In the genomic region with DNA sequence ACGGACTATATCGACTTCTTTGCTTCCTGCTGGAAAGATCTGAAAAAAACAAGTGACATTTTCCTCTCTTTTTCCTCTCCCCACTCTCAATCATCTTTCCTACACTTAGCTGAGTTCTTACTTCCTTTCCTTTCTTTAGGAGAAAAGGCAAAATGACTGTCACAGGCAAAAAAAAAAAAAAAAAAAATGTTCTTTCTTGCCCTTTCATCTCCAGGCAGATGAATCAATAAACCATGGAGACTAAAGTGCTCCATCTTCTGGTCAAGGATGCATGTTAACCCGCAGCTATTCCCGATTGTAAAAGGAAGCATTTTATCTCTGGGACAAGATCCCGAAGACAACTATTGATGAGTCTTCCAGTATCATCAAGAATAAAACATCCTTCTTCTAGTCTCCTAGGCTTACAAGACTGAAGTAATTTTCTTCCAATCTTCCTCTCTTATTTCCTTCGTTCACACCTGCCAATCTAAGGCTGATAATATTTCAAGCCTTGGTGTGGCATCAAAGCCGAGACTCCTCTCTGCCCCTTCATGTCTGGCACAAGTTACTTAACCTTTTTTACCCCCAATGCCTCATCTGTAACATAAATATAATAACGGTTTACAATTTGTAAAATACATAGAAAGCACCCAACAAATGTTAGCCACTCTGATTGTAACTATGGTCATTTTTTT, we compare ENCODE assay signal across 8 cellular contexts.
DNase-seq lines count a peak whose midpoint lies in the region; ATAC-seq and TF ChIP-seq lines count a peak whose summit lies in the region.

No MANE protein-coding gene starts in this region.

- no peaks in the 10 kb centered on the region for H3K27me3 ChIP-seq in CD8-positive, alpha-beta T cell (ENCODE audit: insufficient read depth, low read length)
- no peaks in the 10 kb centered on the region for H3K27me3 ChIP-seq in ascending aorta

- no peak overlapping the region for H3K27ac ChIP-seq in CD8-positive, alpha-beta T cell (ENCODE audit: low read depth, low read length)
- H3K27ac ChIP-seq in ascending aorta: no peak overlapping the region

- TF ChIP-seq CTCF in CD8-positive, alpha-beta T cell (IDR thresholded peaks at IDR 0.05): no peak
- peak; percentile 51 for TF ChIP-seq CTCF in HFF-Myc (IDR thresholded peaks at IDR 0.05; ENCODE audit: low read depth, low read length, missing control alignments)
- peak in 1 of 3 experiments; percentile 8 for TF ChIP-seq CTCF in ascending aorta (IDR thresholded peaks at IDR 0.05)

- H3K9me3 ChIP-seq in CD8-positive, alpha-beta T cell (ENCODE audit: low read length): no peaks in the 10 kb centered on the region
- H3K9me3 ChIP-seq in ascending aorta: no peaks in the 10 kb centered on the region

- DNase-seq in CD8-positive, alpha-beta T cell: no peak
- DNase-seq in HFF-Myc (ENCODE audit: extremely low read depth, low read depth) (no peak), SK-N-DZ (ENCODE audit: low spot score) (peak; percentile 58), fibroblast of the conjunctiva (ENCODE audit: low read depth) (peak; percentile 45), sciatic nerve (ENCODE audit: low spot score) (no peak), ascending aorta (ENCODE audit: low spot score in 2 of 2) (no peak), NCI-H1436 (lab: John Stamatoyannopoulos, UW) (no peak)

- no peaks in the 10 kb centered on the region for H3K36me3 Mint-ChIP-seq in CD8-positive, alpha-beta T cell

- ATAC-seq in CD8-positive, alpha-beta T cell: no peak
- peak; percentile 66 for ATAC-seq in sciatic nerve
- no peak for ATAC-seq in GM18873 (IDR thresholded peaks at IDR 0.05; ENCODE audit: low FRiP score, unreplicated experiment)

- H3K4me3 ChIP-seq in CD8-positive, alpha-beta T cell (ENCODE audit: low read depth, low read length): no peak overlapping the region
- H3K4me3 ChIP-seq in HFF-Myc (replicated peaks; ENCODE audit: low read depth, low read length) (no peak overlapping the region), ascending aorta (no peak overlapping the region)

- H3K4me3 Mint-ChIP-seq in CD8-positive, alpha-beta T cell: peak overlapping the region; percentile 51

- H3K27me3 Mint-ChIP-seq in CD8-positive, alpha-beta T cell (ENCODE audit: low read depth): no peaks in the 10 kb centered on the region

- H3K27ac Mint-ChIP-seq in CD8-positive, alpha-beta T cell: peak overlapping the region; percentile 24

- intact Hi-C loops in CD8-positive, alpha-beta T cell (cut with DNase I, micrococcal nuclease): loop anchor here in 1 of 2 experiments (1.0 kb wide), 2 partner anchors 34 to 1226 kb away; no protein-coding TSS in a partner anchor
- intact Hi-C loops in sciatic nerve (cut with DNase I) (no loop called here), ascending aorta (cut with DNase I) (no loop called here)

- peaks cover 10% of the 10 kb centered on the region for H3K4me1 Mint-ChIP-seq in CD8-positive, alpha-beta T cell (ENCODE audit: low read depth)

- H3K4me1 ChIP-seq in CD8-positive, alpha-beta T cell (ENCODE audit: insufficient read depth, low read length): no peaks in the 10 kb centered on the region
- H3K4me1 ChIP-seq in ascending aorta: no peaks in the 10 kb centered on the region

- H3K9me3 Mint-ChIP-seq in CD8-positive, alpha-beta T cell: no peaks in the 10 kb centered on the region

- CTCF ChIA-PET in CD8-positive, alpha-beta T cell (lab: Charles Lee): interaction anchor here (0.6 to 1.3 kb wide), 3 partner anchors 431 to 1247 kb away, joined by 3 to 4 read pairs (median 3); no protein-coding TSS in a partner anchor

- POLR2A ChIA-PET in CD8-positive, alpha-beta T cell (lab: Charles Lee): interaction anchor here (0.9 to 1.4 kb wide), 2 partner anchors 10 to 14 kb away, joined by 3 read pairs; no protein-coding TSS in a partner anchor

- no peaks in the 10 kb centered on the region for H3K36me3 ChIP-seq in CD8-positive, alpha-beta T cell (ENCODE audit: insufficient read depth, low read length)
- H3K36me3 ChIP-seq in ascending aorta: no peaks in the 10 kb centered on the region

Comparison
In these comparisons a context has a peak if more than half of its experiments do, and no peak if none do; other contexts are left out.
1. DNase-seq: peak in SK-N-DZ (single experiment) and fibroblast of the conjunctiva (single experiment); none in CD8-positive, alpha-beta T cell (0 of 7), HFF-Myc (single experiment), sciatic nerve (single experiment), ascending aorta (0 of 2) and NCI-H1436 (single experiment).